In genomic region chr1:198910816-198911215, GRCh38 we compare ENCODE assay signal across 21 cellular contexts.
A peak's percentile ranks its signal among the peaks of the same experiment; 100 is the strongest.
DNase-seq lines count a peak whose midpoint lies in the region; ATAC-seq, FAIRE-seq and TF ChIP-seq lines count a peak whose summit lies in the region.
"Had no signal": no experiment of that assay in that cellular context is flagged by ENCODE, and none has a peak within 500 bp of the region (broad histone marks: within the 10 kb centered on the region; RNA-seq: fewer than 3 reads in every experiment).

No MANE protein-coding gene starts in this region.

- POLR2A ChIA-PET in GM12878 (lab: Charles Lee): interaction anchor here (0.6 to 1.5 kb wide), 3 partner anchors 9 to 241 kb away, joined by 3 to 8 read pairs (median 5); no protein-coding TSS in a partner anchor
- POLR2A ChIA-PET in activated CD4-positive, alpha-beta memory T cell treated with anti-CD3 and anti-CD28 coated beads, Interleukin-2, amount 10 ng/mL, durations not matched to agents 7 days and 5 days (lab: Charles Lee): interaction anchor here (0.9 to 1.3 kb wide), 4 partner anchors 9 to 25 kb away, joined by 3 to 4 read pairs (median 4); no protein-coding TSS in a partner anchor

- H3K27me3 ChIP-seq in KMS-11 (ENCODE audit: insufficient read depth, low read depth): no peaks in the 10 kb centered on the region
- H3K27me3 ChIP-seq in GM12878 (replicated peaks in 1 of 2; ENCODE audit: control insufficient read depth in 2 of 2, insufficient read depth in 2 of 2, low read length in 1 of 2): no peaks in the 10 kb centered on the region
- H3K27me3 ChIP-seq in gastroesophageal sphincter: no peaks in the 10 kb centered on the region

- CTCF ChIA-PET in GM12878 (lab: Yijun Ruan, JAX): interaction anchor here (1.2 kb wide), 1 partner anchor 202 kb away, joined by 4 read pairs; no protein-coding TSS in a partner anchor
- CTCF ChIA-PET in activated CD4-positive, alpha-beta memory T cell treated with anti-CD3 and anti-CD28 coated beads, Interleukin-2, amount 10 ng/mL, durations not matched to agents 7 days and 5 days (lab: Charles Lee): no interaction called here

- no TSS peak for BruUV-seq in GM12878 (replicated peaks; lab: Mats Ljungman, UMichigan)

- WGBS in GM12878 (ENCODE audit: insufficient coverage, insufficient replicate concordance, low lambda C conversion rate, missing lambda C conversion rate): 27% methylated on average over 2 of the region's 2 CpGs
- 70 to 92% methylated on average over 2 of the region's 2 CpGs for WGBS in gastroesophageal sphincter (ENCODE audit: low coverage in 1 of 2), 2 donors

- RAD21 ChIA-PET in GM12878 (lab: Charles Lee; ENCODE audit: unreplicated experiment): interaction anchor here (0.7 kb wide), 1 partner anchor 332 kb away, joined by 3 read pairs; no protein-coding TSS in a partner anchor

- H3K9me3 ChIP-seq in GM12878 (replicated peaks; ENCODE audit: control insufficient read depth, insufficient read depth, low read length): no peaks in the 10 kb centered on the region; the same call in 2 of the 3 replicates
- H3K9me3 ChIP-seq in gastroesophageal sphincter: no peaks in the 10 kb centered on the region

- intact Hi-C loops in GM12878 (cut with micrococcal nuclease; ENCODE audit: unreplicated experiment): no loop called here

- H3K9me3 Mint-ChIP-seq in mesothelial cell of epicardium: peaks cover 8% of the 10 kb centered on the region
- H3K9me3 Mint-ChIP-seq in activated CD4-positive, alpha-beta memory T cell treated with anti-CD3 and anti-CD28 coated beads, Interleukin-2, amount 10 ng/mL, durations not matched to agents 7 days and 5 days: no peaks in the 10 kb centered on the region
- H3K9me3 Mint-ChIP-seq: CD8-positive, alpha-beta memory T cell had no signal

- SMC1A ChIA-PET in GM12878 (lab: Charles Lee; ENCODE audit: uncharacterized antibody, unreplicated experiment): interaction anchor here (0.9 to 1.3 kb wide), 3 partner anchors 8 to 16 kb away, joined by 3 read pairs; no protein-coding TSS in a partner anchor

- H3K79me2 ChIP-seq in KMS-11 (ENCODE audit: insufficient read depth, low read depth) (peaks cover 98% of the 10 kb centered on the region), GM12878 (ENCODE audit: control insufficient read depth, insufficient read depth, low read length) (no peaks in the 10 kb centered on the region; the same call in 1 of the 2 replicates)

- H3K4me1 ChIP-seq in KMS-11 (ENCODE audit: low read depth, poor library complexity, severe bottlenecking): peaks cover 99% of the 10 kb centered on the region
- H3K4me1 ChIP-seq in GM12878 (ENCODE audit: control insufficient read depth, insufficient read depth, low read length): peaks cover 2% of the 10 kb centered on the region; the same call in 1 of the 2 replicates
- no peaks in the 10 kb centered on the region for H3K4me1 ChIP-seq in gastroesophageal sphincter

- in situ Hi-C loops in GM12878 (cut with MboI): no loop called here

- H3K4me2 ChIP-seq in KMS-11 (no peak overlapping the region), GM12878 (ENCODE audit: control insufficient read depth, insufficient read depth) (no peak overlapping the region)

- peaks cover 29% of the 10 kb centered on the region for H3K4me1 Mint-ChIP-seq in mesothelial cell of epicardium
- peaks cover 15% of the 10 kb centered on the region for H3K4me1 Mint-ChIP-seq in activated CD4-positive, alpha-beta memory T cell treated with anti-CD3 and anti-CD28 coated beads, Interleukin-2, amount 10 ng/mL, durations not matched to agents 7 days and 5 days

- H3K36me3 ChIP-seq in KMS-11 (ENCODE audit: insufficient read depth): no peaks in the 10 kb centered on the region; the same call in 1 of the 2 replicates
- no peaks in the 10 kb centered on the region for H3K36me3 ChIP-seq in GM12878 (ENCODE audit: control insufficient read depth in 2 of 2, insufficient read depth in 2 of 2, low read length in 1 of 2)
- H3K36me3 ChIP-seq in gastroesophageal sphincter: no peaks in the 10 kb centered on the region

- no peak overlapping the region for H3K4me3 ChIP-seq in KMS-11 (IDR thresholded peaks at IDR 0.05; ENCODE audit: insufficient read depth, low read depth, low read length)
- H3K4me3 ChIP-seq in GM12878: no peak overlapping the region
- H3K4me3 ChIP-seq in gastroesophageal sphincter: no peak overlapping the region

- no peak overlapping the region for H3K4me3 Mint-ChIP-seq in mesothelial cell of epicardium
- no peak overlapping the region for H3K4me3 Mint-ChIP-seq in activated CD4-positive, alpha-beta memory T cell treated with anti-CD3 and anti-CD28 coated beads, Interleukin-2, amount 10 ng/mL, durations not matched to agents 7 days and 5 days
- H3K4me3 Mint-ChIP-seq: CD8-positive, alpha-beta memory T cell had no signal

- H3K27ac Mint-ChIP-seq in mesothelial cell of epicardium: peak overlapping the region; percentile 71
- no peak overlapping the region for H3K27ac Mint-ChIP-seq in activated CD4-positive, alpha-beta memory T cell treated with anti-CD3 and anti-CD28 coated beads, Interleukin-2, amount 10 ng/mL, durations not matched to agents 7 days and 5 days

- H4K20me1 ChIP-seq in KMS-11 (ENCODE audit: insufficient read depth) (no peaks in the 10 kb centered on the region; the same call in 1 of the 2 replicates), GM12878 (ENCODE audit: control insufficient read depth, insufficient read depth) (no peaks in the 10 kb centered on the region)

- ATAC-seq in GM12878 (peak; percentile 22; the same call in 1 of the 3 replicates), gastroesophageal sphincter (no peak), GM19328 (IDR thresholded peaks at IDR 0.05; ENCODE audit: unreplicated experiment) (no peak)

- TF ChIP-seq CTCF in KMS-11 (conservative IDR thresholded peaks at IDR 0.05; ENCODE audit: low read depth, low read length): no peak
- no peak for TF ChIP-seq CTCF in GM12878 (IDR thresholded peaks at IDR 0.05 in 2 of 3, conservative IDR thresholded peaks at IDR 0.05 in 1 of 3; ENCODE audit: control insufficient read depth in 2 of 3, extremely low read depth in 1 of 3, insufficient read depth in 1 of 3, low read depth in 3 of 3, low read length in 3 of 3)
- no peak for TF ChIP-seq CTCF in mesothelial cell of epicardium (IDR thresholded peaks at IDR 0.05; ENCODE audit: unreplicated experiment)
- no peak for TF ChIP-seq CTCF in gastroesophageal sphincter (IDR thresholded peaks at IDR 0.05)

- DNase-seq in NCI-H82 (lab: John Stamatoyannopoulos, UW) (peak; percentile 24), NCI-H82 treated with DMSO at 0.1 percent for 48 hours (lab: John Stamatoyannopoulos, UW; ENCODE audit: unreplicated experiment) (no peak), GM12878 (ENCODE audit: low read depth, low spot score) (no peak), mesothelial cell of epicardium (ENCODE audit: low spot score in 2 of 2, unreplicated experiment in 2 of 2) (no peak)
- DNase-seq in activated CD4-positive, alpha-beta memory T cell treated with anti-CD3 and anti-CD28 coated beads, Interleukin-2, amount 10 ng/mL, durations not matched to agents 7 days and 5 days: no peak
- DNase-seq: 8988T; AML-193; CD8-positive, alpha-beta memory T cell; DMS53; NCI-H1694; NCI-H2081; NCI-H446; NCI-H526 treated with DMSO at 0.1 percent for 48 hours; NK-92 treated with Interleukin-12 subunit alpha and Interleukin-12 subunit beta, amount 100 ng/mL, for 24 hours; SHP77 treated with DMSO at 0.1 percent for 48 hours had no signal

- H3K27ac ChIP-seq in KMS-11 (peak overlapping the region; percentile 6; the same call in 1 of the 2 replicates), GM12878 (ENCODE audit: control insufficient read depth, insufficient read depth) (no peak overlapping the region), gastroesophageal sphincter (no peak overlapping the region)
- H3K27ac ChIP-seq: C4-2B, RWPE1 had no signal

- H3K9ac ChIP-seq in KMS-11 (no peak overlapping the region), GM12878 (ENCODE audit: control insufficient read depth, insufficient read depth, low read length) (no peak overlapping the region)

- H2AFZ ChIP-seq in KMS-11 (ENCODE audit: low read depth) (no peak overlapping the region), GM12878 (ENCODE audit: control insufficient read depth, low read depth, low read length) (no peak overlapping the region)

- no peaks in the 10 kb centered on the region for H3K27me3 Mint-ChIP-seq in mesothelial cell of epicardium (ENCODE audit: low read depth)
- peaks cover 2% of the 10 kb centered on the region for H3K27me3 Mint-ChIP-seq in activated CD4-positive, alpha-beta memory T cell treated with anti-CD3 and anti-CD28 coated beads, Interleukin-2, amount 10 ng/mL, durations not matched to agents 7 days and 5 days

- TF ChIP-seq POLR2A in GM12878 (IDR thresholded peaks at IDR 0.05; ENCODE audit: low read depth, low read length): no peak
- TF ChIP-seq POLR2A in gastroesophageal sphincter (IDR thresholded peaks at IDR 0.05): no peak

- TF ChIP-seq RAD21 in GM12878 (IDR thresholded peaks at IDR 0.05; ENCODE audit: insufficient read depth, low read depth, low read length): no peak

- no peak for FAIRE-seq in GM12878 (lab: Jason Lieb, UNC)
- FAIRE-seq: H54 had no signal

- TF ChIP-seq EP300 in GM12878 (IDR thresholded peaks at IDR 0.05; ENCODE audit: borderline replicate concordance in 1 of 2, control insufficient read depth in 1 of 2, low read depth in 2 of 2, low read length in 2 of 2) (no peak), gastroesophageal sphincter (IDR thresholded peaks at IDR 0.05) (no peak)

- peaks cover 22% of the 10 kb centered on the region for H3K36me3 Mint-ChIP-seq in mesothelial cell of epicardium
- peaks cover 46% of the 10 kb centered on the region for H3K36me3 Mint-ChIP-seq in activated CD4-positive, alpha-beta memory T cell treated with anti-CD3 and anti-CD28 coated beads, Interleukin-2, amount 10 ng/mL, durations not matched to agents 7 days and 5 days (ENCODE audit: low read depth)

TF ChIP-seq in GM12878, 131 proteins besides CTCF, POLR2A, EP300 and RAD21 (continues in another document):
- no peak for TF ChIP-seq CREB1 (IDR thresholded peaks at IDR 0.05; ENCODE audit: low read depth)
- TF ChIP-seq SREBF1 (IDR thresholded peaks at IDR 0.05; ENCODE audit: low read length): no peak
- TF ChIP-seq GABPA (IDR thresholded peaks at IDR 0.05; ENCODE audit: low read depth): no peak
- no peak for TF ChIP-seq ZZZ3 (IDR thresholded peaks at IDR 0.05; ENCODE audit: control insufficient read depth, insufficient read length, low read depth)
- no peak for TF ChIP-seq SMC3 (IDR thresholded peaks at IDR 0.05; ENCODE audit: borderline replicate concordance, low read length)
- TF ChIP-seq JUNB (IDR thresholded peaks at IDR 0.05): no peak
- no peak for TF ChIP-seq BCL3 (IDR thresholded peaks at IDR 0.05; ENCODE audit: borderline replicate concordance, insufficient read depth, low read depth, low read length, poor library complexity, severe bottlenecking)
